Comparison of ENCODE assay signal across 30 cellular contexts in the genomic region with DNA sequence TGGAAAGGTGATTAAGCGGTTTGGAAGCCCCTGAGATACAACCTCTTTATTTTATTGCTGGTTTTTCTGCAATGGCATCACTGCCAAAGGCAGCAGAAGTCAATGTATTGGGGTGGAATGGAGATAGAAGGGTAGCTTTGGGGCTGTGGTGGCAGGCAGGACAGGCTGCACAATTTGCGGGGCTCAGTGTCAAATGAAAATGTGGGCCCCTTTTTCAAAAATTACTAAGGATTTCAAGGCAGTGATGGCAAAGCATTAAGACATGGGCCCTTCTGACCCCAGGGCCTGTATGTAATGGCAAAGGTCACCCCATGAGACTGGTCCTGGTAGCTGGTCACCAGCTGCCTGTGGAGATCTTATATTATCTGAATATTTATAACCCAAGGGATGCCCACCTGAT. TPM values are rescaled to one million over a fixed set of nuclear protein-coding genes. Genes with fewer than 3 reads are reported as not detected.
A peak's percentile ranks its signal among the peaks of the same experiment; 100 is the strongest.
DNase-seq lines count a peak whose midpoint lies in the region; ATAC-seq, FAIRE-seq and TF ChIP-seq lines count a peak whose summit lies in the region.
"Had no signal": no experiment of that assay in that cellular context is flagged by ENCODE, and none has a peak within 500 bp of the region (broad histone marks: within the 10 kb centered on the region; RNA-seq: fewer than 3 reads in every experiment).

No MANE protein-coding gene starts in this region.

- in situ Hi-C loops in Panc1 (cut with HindIII; ENCODE audit: low pct_unique_long_range_greater_than_20kb, low sequenced_read_pairs) (no loop called here), GM12878 (cut with MboI) (no loop called here)

- intact Hi-C loops in Panc1 (cut with micrococcal nuclease; ENCODE audit: unreplicated experiment) (no loop called here), GM12878 (cut with micrococcal nuclease; ENCODE audit: unreplicated experiment) (no loop called here), esophagus muscularis mucosa (cut with DNase I) (no loop called here)

- H4K20me1 ChIP-seq in GM12878 (ENCODE audit: control insufficient read depth, insufficient read depth): no peaks in the 10 kb centered on the region
- H4K20me1 ChIP-seq: BLaER1 had no signal

- RAD21 ChIA-PET in GM12878 (lab: Charles Lee; ENCODE audit: unreplicated experiment): interaction anchor here (2.0 kb wide), 1 partner anchor 96 kb away, joined by 5 read pairs; no protein-coding TSS in a partner anchor

- no peak for FAIRE-seq in A549 (lab: Jason Lieb, UNC)
- no peak for FAIRE-seq in GM12878 (lab: Jason Lieb, UNC)
- FAIRE-seq: GM12891, GM18507, GM19239 had no signal

- H3K4me1 ChIP-seq in A549: peaks cover 50% of the 10 kb centered on the region
- no peaks in the 10 kb centered on the region; the same call in 1 of the 2 replicates for H3K4me1 ChIP-seq in Panc1 (ENCODE audit: control insufficient read depth, insufficient read depth, low read length)
- H3K4me1 ChIP-seq in GM12878 (ENCODE audit: control insufficient read depth, insufficient read depth, low read length): peaks cover 13% of the 10 kb centered on the region; the same call in 1 of the 2 replicates
- peaks cover 15 to 32% (median 27%) of the 10 kb centered on the region in 4 donors for H3K4me1 ChIP-seq in esophagus muscularis mucosa
- H3K4me1 ChIP-seq: BE2C, BLaER1 had no signal

- H3K9ac ChIP-seq in GM12878 (ENCODE audit: control insufficient read depth, insufficient read depth, low read length): no peak overlapping the region
- H3K9ac ChIP-seq: BLaER1 had no signal

- no peak for DNase-seq in A549 (ENCODE audit: low read depth in 1 of 2, low spot score in 1 of 2)
- DNase-seq in Panc1 (ENCODE audit: low read depth, low spot score): no peak
- no peak for DNase-seq in GM12878 (ENCODE audit: low read depth, low spot score)
- peak; percentile 60 for DNase-seq in esophagus muscularis mucosa (ENCODE audit: extremely low spot score)
- no peak for DNase-seq in GM20000 (ENCODE audit: low spot score)
- no peak for DNase-seq in NCI-H510A treated with DMSO at 0.1 percent for 48 hours (lab: John Stamatoyannopoulos, UW)
- DNase-seq: ACHN; BE2C; C1 segment of cervical spinal cord; CD4-positive, alpha-beta memory T cell; CD4-positive, CD25-positive, alpha-beta regulatory T cell; CD8-positive, alpha-beta memory T cell; COR-L47; DMS 273 treated with DMSO at 0.1 percent for 48 hours; DMS153; DMS53; DMS79; DND-41; EL; GDM1 had no signal

- H3K4me2 ChIP-seq in A549: peak overlapping the region; percentile 68; the same call in 2 of the 3 replicates
- no peak overlapping the region; the same call in 1 of the 2 replicates for H3K4me2 ChIP-seq in GM12878 (ENCODE audit: control insufficient read depth, insufficient read depth)
- H3K4me2 ChIP-seq: BLaER1 had no signal

- TF ChIP-seq EP300 in A549 (IDR thresholded peaks at IDR 0.05): no peak
- no peak for TF ChIP-seq EP300 in GM12878 (IDR thresholded peaks at IDR 0.05; ENCODE audit: borderline replicate concordance in 1 of 2, control insufficient read depth in 1 of 2, low read depth in 2 of 2, low read length in 2 of 2)
- no peak for TF ChIP-seq EP300 in esophagus muscularis mucosa (IDR thresholded peaks at IDR 0.05)

- ATAC-seq in A549 (no peak), Panc1 (no peak), GM12878 (no peak), GM18520 (IDR thresholded peaks at IDR 0.05; ENCODE audit: unreplicated experiment) (no peak)

- TF ChIP-seq CTCF in A549 (IDR thresholded peaks at IDR 0.05): no peak
- TF ChIP-seq CTCF in Panc1 (IDR thresholded peaks at IDR 0.05): no peak
- no peak for TF ChIP-seq CTCF in GM12878 (IDR thresholded peaks at IDR 0.05 in 2 of 3, conservative IDR thresholded peaks at IDR 0.05 in 1 of 3; ENCODE audit: control insufficient read depth in 2 of 3, extremely low read depth in 1 of 3, insufficient read depth in 1 of 3, low read depth in 3 of 3, low read length in 3 of 3)
- TF ChIP-seq CTCF in esophagus muscularis mucosa (IDR thresholded peaks at IDR 0.05): no peak
- no peak for TF ChIP-seq CTCF in GM20000 (IDR thresholded peaks at IDR 0.05; ENCODE audit: extremely low read depth, missing control alignments)

- no peak overlapping the region for H2AFZ ChIP-seq in GM12878 (ENCODE audit: control insufficient read depth, low read depth, low read length)

- no peaks in the 10 kb centered on the region for H3K79me2 ChIP-seq in GM12878 (ENCODE audit: control insufficient read depth, insufficient read depth, low read length)

- no peaks in the 10 kb centered on the region for H3K36me3 ChIP-seq in Panc1 (ENCODE audit: control insufficient read depth, insufficient read depth, low read length)
- H3K36me3 ChIP-seq in GM12878 (ENCODE audit: control insufficient read depth in 2 of 2, insufficient read depth in 2 of 2, low read length in 1 of 2): no peaks in the 10 kb centered on the region
- no peaks in the 10 kb centered on the region for H3K36me3 ChIP-seq in esophagus muscularis mucosa
- H3K36me3 ChIP-seq: BE2C, BLaER1 had no signal

- H3K27ac ChIP-seq in A549 (peak overlapping the region; percentile 71 to 78), Panc1 (ENCODE audit: low read length) (peak overlapping the region; percentile 63), GM12878 (ENCODE audit: control insufficient read depth, insufficient read depth) (no peak overlapping the region), esophagus muscularis mucosa (replicated peaks in 1 of 4) (no peak overlapping the region)
- H3K27ac ChIP-seq: 22Rv1, BLaER1 had no signal

- H3K9me3 ChIP-seq in A549 (no peaks in the 10 kb centered on the region), Panc1 (ENCODE audit: control insufficient read depth, insufficient read depth, low read depth, low read length) (no peaks in the 10 kb centered on the region), GM12878 (replicated peaks; ENCODE audit: control insufficient read depth, insufficient read depth, low read length) (no peaks in the 10 kb centered on the region; the same call in 2 of the 3 replicates), esophagus muscularis mucosa (no peaks in the 10 kb centered on the region)
- H3K9me3 ChIP-seq: BE2C had no signal

- no peaks in the 10 kb centered on the region for H3K27me3 ChIP-seq in Panc1 (ENCODE audit: control insufficient read depth, insufficient read depth, low read length)
- H3K27me3 ChIP-seq in GM12878 (replicated peaks in 1 of 2; ENCODE audit: control insufficient read depth in 2 of 2, insufficient read depth in 2 of 2, low read length in 1 of 2): no peaks in the 10 kb centered on the region
- H3K27me3 ChIP-seq in esophagus muscularis mucosa: no peaks in the 10 kb centered on the region
- H3K27me3 ChIP-seq: BE2C, BLaER1 had no signal

- WGBS in A549 (ENCODE audit: missing lambda C conversion rate): 100% methylated on average over 2 of the region's 2 CpGs
- 89% methylated on average over 2 of the region's 2 CpGs for WGBS in GM12878 (ENCODE audit: insufficient coverage, insufficient replicate concordance, low lambda C conversion rate, missing lambda C conversion rate)
- WGBS in esophagus muscularis mucosa: 94% methylated on average over 2 of the region's 2 CpGs

- H3K4me3 ChIP-seq in A549 (no peak overlapping the region), Panc1 (ENCODE audit: low read depth in 2 of 2, low read length in 2 of 2) (no peak overlapping the region), GM12878 (no peak overlapping the region), esophagus muscularis mucosa (no peak overlapping the region)
- H3K4me3 ChIP-seq: BLaER1 had no signal

- TF ChIP-seq RAD21 in A549 (conservative IDR thresholded peaks at IDR 0.05 in 1 of 2, IDR thresholded peaks at IDR 0.05 in 1 of 2) (no peak), GM12878 (IDR thresholded peaks at IDR 0.05; ENCODE audit: insufficient read depth, low read depth, low read length) (no peak)

- SMC1A ChIA-PET in GM12878 (lab: Charles Lee; ENCODE audit: uncharacterized antibody, unreplicated experiment): interaction anchor here (0.6 kb wide), 1 partner anchor 329 kb away, joined by 3 read pairs; no protein-coding TSS in a partner anchor

- CTCF ChIA-PET in A549 (lab: Yijun Ruan, JAX): interaction anchor here (0.7 to 3.4 kb wide), 4 partner anchors 21 to 96 kb away, joined by 3 to 15 read pairs (median 6); no protein-coding TSS in a partner anchor
- CTCF ChIA-PET in Panc1 (lab: Charles Lee): no interaction called here
- CTCF ChIA-PET in GM12878 (lab: Yijun Ruan, JAX): no interaction called here

- no TSS peak for BruUV-seq in Panc1 (replicated peaks; lab: Mats Ljungman, UMichigan)
- BruUV-seq in GM12878 (replicated peaks; lab: Mats Ljungman, UMichigan): TSS peak; percentile 58

- no peak for TF ChIP-seq POLR2A in A549 (IDR thresholded peaks at IDR 0.05; ENCODE audit: low read length)
- no peak for TF ChIP-seq POLR2A in GM12878 (IDR thresholded peaks at IDR 0.05; ENCODE audit: low read depth, low read length)
- TF ChIP-seq POLR2A in esophagus muscularis mucosa (IDR thresholded peaks at IDR 0.05; ENCODE audit: low read depth): no peak

- POLR2A ChIA-PET in A549 (lab: Yijun Ruan, JAX) (no interaction called here), Panc1 (lab: Charles Lee) (no interaction called here), GM12878 (lab: Charles Lee) (no interaction called here)

RNA-seq across cellular contexts. Expression of gene GALNT15, which starts 29.3 kb away (rescaled TPM):
- polyA plus RNA-seq in A549 (2011; rRNA removed): 0.04 and 0.08 TPM in 2 replicates
- polyA plus RNA-seq in A549 (2012; cell fraction: cytosol; rRNA removed): 0.01 and 0.04 TPM in 2 replicates
- polyA plus RNA-seq in A549 (2012; cell fraction: nucleus; rRNA removed): 0.02 TPM in 1 of 2 replicates, not detected in the other
- not detected in 3 replicates for polyA plus RNA-seq in A549 (2017; fragmentation: RNase III; extraction: RNeasy Plus Mini Kit Qiagen cat#74134 plus additional on column Dnase treatment)
- polyA minus RNA-seq in A549 (2011; rRNA and poly(A)+ RNA removed): 0.50 and 0.73 TPM in 2 replicates
- total RNA-seq in Panc1 (2021; ENCODE audit: unreplicated experiment): 0.10 TPM
- polyA plus RNA-seq in Panc1 (2012; ENCODE audit: insufficient read length): not detected
- total RNA-seq in GM12878 (2013; cell fraction: nucleolus; rRNA removed): not detected in 2 replicates
- not detected in 2 replicates for total RNA-seq in GM12878 (2014; rRNA removed)
- total RNA-seq in GM12878 (2014; rRNA removed; fragmentation: Illumina TruSeq; extraction: Trizol): not detected in 2 replicates
- 0.05 TPM in 1 of 2 replicates, not detected in the other for total RNA-seq in GM12878 (2021)
- polyA plus RNA-seq in GM12878 (2011; ENCODE audit: low read depth): not detected
- 0.03 and 0.04 TPM in 2 replicates for polyA plus RNA-seq in GM12878 (2011; rRNA removed)
- not detected in 2 replicates for polyA plus RNA-seq in GM12878 (2011; cell fraction: cytosol; rRNA removed)
- polyA plus RNA-seq in GM12878 (2011; cell fraction: nucleus; rRNA removed): 0.09 TPM in 2 replicates
- 0.08 TPM in 1 of 2 replicates, not detected in the other for polyA plus RNA-seq in GM12878 (2012)
- not detected in 2 replicates for polyA plus RNA-seq in GM12878 (2014; fragmentation: Illumina TruSeq; extraction: Trizol)
- not detected for polyA plus RNA-seq in GM12878 (2014; fragmentation: Nextera tagmentation; extraction: Ambion mirVana)
- polyA plus RNA-seq in GM12878 (2014; rRNA removed): not detected in 2 replicates
- not detected for polyA plus RNA-seq in GM12878 (2016; fragmentation: Nextera tagmentation; extraction: Ambion mirVana)
- polyA minus RNA-seq in GM12878 (2011; rRNA and poly(A)+ RNA removed): 0.10 and 0.37 TPM in 2 replicates
- polyA minus RNA-seq in GM12878 (2011; cell fraction: cytosol; rRNA and poly(A)+ RNA removed): not detected in 2 replicates
- polyA minus RNA-seq in GM12878 (2011; cell fraction: nucleus; rRNA and poly(A)+ RNA removed): not detected in 2 replicates
- 100 to 1,000 TPM in 3 of 4 donors, 10 to 100 TPM in 1; 76.0 to 320 (median 135) TPM for total RNA-seq in esophagus muscularis mucosa
- total RNA-seq: A172; A673; CD4-positive, alpha-beta memory T cell; CD4-positive, CD25-positive, alpha-beta regulatory T cell; CD8-positive, alpha-beta memory T cell; G401 had no signal
- polyA plus RNA-seq: CD14-positive monocyte; CD4-positive, alpha-beta memory T cell; CD4-positive, CD25-positive, alpha-beta regulatory T cell; CD8-positive, alpha-beta memory T cell had no signal

Comparison
In these comparisons a context has a peak if more than half of its experiments do, and no peak if none do; other contexts are left out.
1. H3K27ac ChIP-seq: peak in A549 (2 of 2) and Panc1 (single experiment); none in GM12878 (single experiment) and esophagus muscularis mucosa (0 of 4).
2. RNA of gene GALNT15, which starts 29.3 kb away (total RNA-seq): 76.0 to 320 TPM in esophagus muscularis mucosa; 0.10 TPM in Panc1 (single experiment) and 0.05 TPM in GM12878; every median in the first group is over 10 times any median in the second.